12 cellular contexts compared by ENCODE assay signal in genomic region chr17:42850964-42851363, GRCh38. TPM values are rescaled to one million over a fixed set of nuclear protein-coding genes. Genes with fewer than 3 reads are reported as not detected.
DNase-seq lines count a peak whose midpoint lies in the region; ATAC-seq and TF ChIP-seq lines count a peak whose summit lies in the region.
"Had no signal": no experiment of that assay in that cellular context is flagged by ENCODE, and none has a peak within 500 bp of the region (broad histone marks: within the 10 kb centered on the region; RNA-seq: fewer than 3 reads in every experiment).

A gene with protein sequence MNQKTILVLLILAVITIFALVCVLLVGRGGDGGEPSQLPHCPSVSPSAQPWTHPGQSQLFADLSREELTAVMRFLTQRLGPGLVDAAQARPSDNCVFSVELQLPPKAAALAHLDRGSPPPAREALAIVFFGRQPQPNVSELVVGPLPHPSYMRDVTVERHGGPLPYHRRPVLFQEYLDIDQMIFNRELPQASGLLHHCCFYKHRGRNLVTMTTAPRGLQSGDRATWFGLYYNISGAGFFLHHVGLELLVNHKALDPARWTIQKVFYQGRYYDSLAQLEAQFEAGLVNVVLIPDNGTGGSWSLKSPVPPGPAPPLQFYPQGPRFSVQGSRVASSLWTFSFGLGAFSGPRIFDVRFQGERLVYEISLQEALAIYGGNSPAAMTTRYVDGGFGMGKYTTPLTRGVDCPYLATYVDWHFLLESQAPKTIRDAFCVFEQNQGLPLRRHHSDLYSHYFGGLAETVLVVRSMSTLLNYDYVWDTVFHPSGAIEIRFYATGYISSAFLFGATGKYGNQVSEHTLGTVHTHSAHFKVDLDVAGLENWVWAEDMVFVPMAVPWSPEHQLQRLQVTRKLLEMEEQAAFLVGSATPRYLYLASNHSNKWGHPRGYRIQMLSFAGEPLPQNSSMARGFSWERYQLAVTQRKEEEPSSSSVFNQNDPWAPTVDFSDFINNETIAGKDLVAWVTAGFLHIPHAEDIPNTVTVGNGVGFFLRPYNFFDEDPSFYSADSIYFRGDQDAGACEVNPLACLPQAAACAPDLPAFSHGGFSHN (plus strand): TSS chr17:42851199. CDS start chr17:42851344, 145 bp downstream.

- no peak within 1 kb of the TSS for H2AK5ac ChIP-seq in H9 (ENCODE audit: insufficient read length, low read length)

- H3K36me3 ChIP-seq in gastroesophageal sphincter (peaks cover 0 to 2% of the 10 kb centered on the region in 2 donors), mucosa of rectum (ENCODE audit: control insufficient read depth in 2 of 2, insufficient read depth in 2 of 2, low read length in 2 of 2) (no peaks in the 10 kb centered on the region), stomach (peaks cover 0 to 20% (median 1%) of the 10 kb centered on the region in 4 donors)

- H3K4ac ChIP-seq in H9 (ENCODE audit: low read depth, low read length), result no peak within 1 kb of the TSS

- H3K18ac ChIP-seq in H9 (ENCODE audit: insufficient read length, low read depth, low read length), result no peak within 1 kb of the TSS

- DNase-seq in H9, result no peak
- no peak for DNase-seq in stomach
- DNase-seq: NCI-H1105; stimulated activated CD4-positive, alpha-beta T cell treated with anti-CD3 and anti-CD28 coated beads, Interleukin-4, amount 100 ng/mL, for 24 hours; stimulated activated naive B cell treated with anti-CD40 and anti-IgM and Interleukin-4, amounts not matched to agents 10 μg/mL and 1 μg/mL and 100 μg/mL, for 72 hours had no signal

- H3K27ac ChIP-seq in H9 (ENCODE audit: insufficient read length, low read depth, low read length) (no peak within 1 kb of the TSS), gastroesophageal sphincter (peak within 1 kb of the TSS; percentile 83 to 93 (median 88)), mucosa of rectum (ENCODE audit: low read depth in 2 of 2, low read length in 2 of 2) (peak within 1 kb of the TSS; percentile 28 to 80), stomach (peak within 1 kb of the TSS in 4 of 5 donors; percentile 66 to 86 (median 80))

- no peak for TF ChIP-seq EP300 in gastroesophageal sphincter (IDR thresholded peaks at IDR 0.05)
- TF ChIP-seq EP300 in stomach (IDR thresholded peaks at IDR 0.05), result no peak

- H2BK5ac ChIP-seq in H9 (ENCODE audit: insufficient read length, low read length), result no peak within 1 kb of the TSS

- TF ChIP-seq CTCF in H9 (conservative IDR thresholded peaks at IDR 0.05) (no peak), gastroesophageal sphincter (IDR thresholded peaks at IDR 0.05) (no peak), stomach (IDR thresholded peaks at IDR 0.05) (no peak)

- no peak within 1 kb of the TSS for H3K14ac ChIP-seq in H9 (ENCODE audit: insufficient read depth, low read length)

- ATAC-seq in gastroesophageal sphincter (peak; percentile 68), GM21528 (IDR thresholded peaks at IDR 0.05; ENCODE audit: low FRiP score, unreplicated experiment) (no peak), HG03139 (IDR thresholded peaks at IDR 0.05; ENCODE audit: unreplicated experiment) (no peak), HG03354 (IDR thresholded peaks at IDR 0.05; ENCODE audit: poor library complexity, severe bottlenecking, unreplicated experiment) (no peak), GM18517 (IDR thresholded peaks at IDR 0.05; ENCODE audit: unreplicated experiment) (no peak)
- ATAC-seq: stimulated activated naive B cell treated with anti-CD40 and anti-IgM and Interleukin-4, amounts not matched to agents 10 μg/mL and 1 μg/mL and 100 μg/mL, for 72 hours had no signal

- H3K4me3 ChIP-seq in gastroesophageal sphincter, result peak within 1 kb of the TSS; percentile 43 to 61
- H3K4me3 ChIP-seq in mucosa of rectum (ENCODE audit: low read length in 2 of 2), result peak within 1 kb of the TSS; percentile 18 to 66
- H3K4me3 ChIP-seq in stomach, result peak within 1 kb of the TSS; percentile 25 to 49 (median 43)

- no peaks in the 10 kb centered on the region for H3K79me1 ChIP-seq in H9 (ENCODE audit: insufficient read depth, low read depth, low read length, poor library complexity, severe bottlenecking)

- H2AFZ ChIP-seq in H9 (ENCODE audit: low read length), result no peak within 1 kb of the TSS

- WGBS in H9 (ENCODE audit: extremely low coverage, insufficient read length, low lambda C conversion rate), result no CpG with 5 or more reads among the region's 9 CpGs
- WGBS in gastroesophageal sphincter (ENCODE audit: low coverage in 1 of 2), 2 donors, result 20 to 40% methylated on average over 1 of the region's 9 CpGs
- 28 to 47% (median 39%) methylated on average over 8 to 9 of the region's 9 CpGs for WGBS in stomach, 5 donors

- TF ChIP-seq POLR2A in gastroesophageal sphincter (IDR thresholded peaks at IDR 0.05) (peak; percentile 21 to 37), stomach (IDR thresholded peaks at IDR 0.05) (no peak)

- H3K27ac Mint-ChIP-seq in H9, result peak within 1 kb of the TSS in 2 of 3 experiments; percentile 30 to 63; a peak in 3 of 7 replicates
- H3K27ac Mint-ChIP-seq: progenitor cell of endocrine pancreas; stimulated activated naive B cell treated with anti-CD40 and anti-IgM and Interleukin-4, amounts not matched to agents 10 μg/mL and 1 μg/mL and 100 μg/mL, for 72 hours had no signal

- no peak within 1 kb of the TSS for H2BK12ac ChIP-seq in H9 (ENCODE audit: insufficient read length, low read depth, low read length)

- no peaks in the 10 kb centered on the region for H4K20me1 ChIP-seq in H9 (ENCODE audit: control insufficient read depth, insufficient read depth, insufficient read length)

- intact Hi-C loops in stomach (cut with DNase I; ENCODE audit: low total_unique reads), result no loop called here

- H4K5ac ChIP-seq in H9 (ENCODE audit: insufficient read length, low read depth, low read length), result no peak within 1 kb of the TSS

- H3K9me3 ChIP-seq in H9 (ENCODE audit: control insufficient read depth, low read depth, low read length) (no peaks in the 10 kb centered on the region), gastroesophageal sphincter (no peaks in the 10 kb centered on the region), mucosa of rectum (ENCODE audit: control insufficient read depth in 2 of 2, low read length in 2 of 2) (no peaks in the 10 kb centered on the region), stomach (no peaks in the 10 kb centered on the region)

- H3K4me2 ChIP-seq in H9 (ENCODE audit: insufficient read depth, insufficient read length, low read length), result no peak within 1 kb of the TSS

- H3K27me3 ChIP-seq in H9 (ENCODE audit: insufficient read depth, low read length) (no peaks in the 10 kb centered on the region), gastroesophageal sphincter (no peaks in the 10 kb centered on the region), mucosa of rectum (ENCODE audit: control insufficient read depth in 2 of 2, insufficient read depth in 2 of 2, low read length in 2 of 2) (peaks cover 0 to 8% of the 10 kb centered on the region in 2 donors), stomach (no peaks in the 10 kb centered on the region)

- H4K91ac ChIP-seq in H9 (ENCODE audit: insufficient read length, low read depth, low read length), result no peak within 1 kb of the TSS

- peaks cover 6 to 8% of the 10 kb centered on the region in 2 experiments; a peak in 2 of 4 replicates for H3K4me1 Mint-ChIP-seq in H9

- H2BK15ac ChIP-seq in H9 (ENCODE audit: low read depth, low read length), result no peak within 1 kb of the TSS

- H3K36me3 Mint-ChIP-seq in H9 (ENCODE audit: insufficient read depth in 1 of 3, low read depth in 3 of 3), result peaks cover 0 to 2% (median 0%) of the 10 kb centered on the region in 3 experiments; a peak in 1 of 7 replicates

- no peaks in the 10 kb centered on the region for H3K4me1 ChIP-seq in H9 (ENCODE audit: insufficient read depth, low read length)
- H3K4me1 ChIP-seq in gastroesophageal sphincter, result peaks cover 0 to 75% (median 25%) of the 10 kb centered on the region in 3 donors
- peaks cover 5% of the 10 kb centered on the region in 2 donors for H3K4me1 ChIP-seq in mucosa of rectum (ENCODE audit: control insufficient read depth in 2 of 2, insufficient read depth in 2 of 2, low read length in 2 of 2)
- peaks cover 22 to 63% (median 41%) of the 10 kb centered on the region in 4 donors for H3K4me1 ChIP-seq in stomach

- no peak within 1 kb of the TSS for H3K56ac ChIP-seq in H9 (ENCODE audit: insufficient read length, low read depth, low read length)

- no peak within 1 kb of the TSS for H4K8ac ChIP-seq in H9 (replicated peaks; ENCODE audit: insufficient read length, low read depth, low read length)

- H3K79me2 ChIP-seq in H9 (ENCODE audit: insufficient read depth, low read length), result no peaks in the 10 kb centered on the region

- H2BK20ac ChIP-seq in H9 (ENCODE audit: low read depth, low read length, poor library complexity, severe bottlenecking), result no peak within 1 kb of the TSS

- no peaks in the 10 kb centered on the region; a peak in 1 of 5 replicates for H3K9me3 Mint-ChIP-seq in H9
- H3K9me3 Mint-ChIP-seq: stimulated activated naive B cell treated with anti-CD40 and anti-IgM and Interleukin-4, amounts not matched to agents 10 μg/mL and 1 μg/mL and 100 μg/mL, for 72 hours had no signal

- no peaks in the 10 kb centered on the region for H3K27me3 Mint-ChIP-seq in H9 (ENCODE audit: low read depth)
- H3K27me3 Mint-ChIP-seq: stimulated activated naive B cell treated with anti-CD40 and anti-IgM and Interleukin-4, amounts not matched to agents 10 μg/mL and 1 μg/mL and 100 μg/mL, for 72 hours had no signal

- no peak within 1 kb of the TSS for H3K4me3 Mint-ChIP-seq in H9
- H3K4me3 Mint-ChIP-seq: stimulated activated naive B cell treated with anti-CD40 and anti-IgM and Interleukin-4, amounts not matched to agents 10 μg/mL and 1 μg/mL and 100 μg/mL, for 72 hours had no signal

- H3T11ph ChIP-seq in H9 (ENCODE audit: low read length), result no peak within 1 kb of the TSS

- no peaks in the 10 kb centered on the region for H3K23me2 ChIP-seq in H9 (ENCODE audit: insufficient read length, low read depth, low read length, poor library complexity, severe bottlenecking)

- no peak within 1 kb of the TSS for H3K23ac ChIP-seq in H9 (ENCODE audit: insufficient read length, low read depth, low read length)

- H3K9ac ChIP-seq in H9 (ENCODE audit: extremely low read depth, insufficient read length, low read length), result no peak within 1 kb of the TSS
- peak within 1 kb of the TSS in 1 of 2 donors; percentile 58 for H3K9ac ChIP-seq in mucosa of rectum (ENCODE audit: low read depth in 1 of 2, low read length in 2 of 2)

- H2BK120ac ChIP-seq in H9 (ENCODE audit: low read depth, low read length, poor library complexity, severe bottlenecking), result no peak within 1 kb of the TSS

RNA-seq across cellular contexts. Expression of the gene that starts here (rescaled TPM):
- total RNA-seq in H9 (2021) (2.6 and 2.8 TPM in 2 replicates), gastroesophageal sphincter (100 to 1,000 TPM in 2 of 4 donors, 10 to 100 TPM in 2; 48.3 to 196 (median 108) TPM), stomach (10 to 100 TPM; 20.9 to 67.9 (median 42.0) TPM)
- polyA plus RNA-seq in stomach, result 10 to 100 TPM in 1 of 3 donors, 1 to 10 TPM in 2; 6.2 to 46.9 (median 9.3) TPM

Comparison
In these comparisons a context has a peak if more than half of its experiments do, and no peak if none do; other contexts are left out.
1. POLR2A ChIP-seq: peak in gastroesophageal sphincter (2 of 2); none in stomach (0 of 4).
2. Peak in every context shown above with its lines, with median percentiles within 50 percentile points of each other: H3K4me3 ChIP-seq.